Comparison of ENCODE assay signal across 8 cellular contexts in the genomic region with DNA sequence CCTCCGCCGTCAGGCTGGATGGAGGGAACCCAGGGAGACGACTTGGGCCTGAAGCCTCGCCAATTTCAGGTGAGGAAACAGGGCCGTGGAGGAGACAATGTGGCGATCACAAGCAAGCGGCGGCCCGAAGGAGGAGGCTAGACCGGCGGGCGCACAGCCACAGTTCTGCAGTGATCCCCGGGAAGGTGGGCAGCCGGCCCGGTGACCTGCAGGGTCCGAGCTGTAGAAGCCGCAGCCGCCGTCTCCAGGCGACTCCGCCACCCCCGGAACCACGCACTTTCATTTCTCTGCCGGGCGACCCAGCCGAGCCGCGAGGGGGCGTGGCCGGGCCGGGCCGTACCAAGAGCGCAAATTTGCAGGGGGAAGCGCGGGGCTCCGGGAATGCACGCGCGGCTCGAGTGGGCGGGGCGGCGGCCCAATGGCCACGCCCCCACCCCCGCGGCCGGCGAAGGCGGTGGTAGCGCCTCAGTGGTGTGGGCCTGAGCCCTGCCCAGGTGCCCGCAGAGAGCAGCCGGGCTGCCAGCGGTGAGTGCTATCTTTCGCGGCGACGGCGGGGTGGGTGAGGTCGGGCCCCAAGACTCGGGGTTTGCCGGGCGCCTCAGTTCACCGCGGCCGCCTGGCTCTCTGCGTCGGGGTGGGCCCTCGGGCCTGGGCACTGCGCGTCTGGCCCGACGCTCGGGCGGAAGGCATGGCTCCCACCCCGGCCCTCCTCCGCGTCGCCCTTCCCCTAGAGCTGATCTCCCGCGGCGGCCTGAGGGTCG. TPM values are rescaled to one million over a fixed set of nuclear protein-coding genes. Genes with fewer than 3 reads are reported as not detected.
DNase-seq lines count a peak whose midpoint lies in the region; ATAC-seq and TF ChIP-seq lines count a peak whose summit lies in the region.

Gene POR (plus strand): TSS at position 501 of the 761 bp plus-strand sequence. CDS start 38,847 bp downstream, outside the sequence.

- TF ChIP-seq CTCF in activated B cell treated with CpG ODN at 0.5 μM for 24 hours (IDR thresholded peaks at IDR 0.05) (no peak), cardiac fibroblast (IDR thresholded peaks at IDR 0.05; ENCODE audit: low read depth, low read length) (no peak), spleen (IDR thresholded peaks at IDR 0.05 in 8 of 11, conservative IDR thresholded peaks at IDR 0.05 in 3 of 11) (peak in 6 of 11 experiments; percentile 13 to 49 (median 36))

- intact Hi-C loops in activated B cell treated with CpG ODN at 0.5 μM for 24 hours (cut with micrococcal nuclease) (loop anchor here (1.0 to 10.0 kb wide), 7 partner anchors 36 to 1740 kb away; partner anchors contain the start of genes EIF4H, MDH2, RHBDD2 and TMEM120A), spleen (cut with DNase I; ENCODE audit: low total_unique reads) (no loop called here)

- H3K27me3 ChIP-seq in spleen (replicated peaks in 1 of 7), result no peaks in the 10 kb centered on the region

- H3K9me3 Mint-ChIP-seq in activated B cell treated with CpG ODN at 0.5 μM for 24 hours, result no peaks in the 10 kb centered on the region

- WGBS in spleen, 5 donors, result 0 to 2% (median 0%) methylated on average over 21 to 82 of the region's 82 CpGs

- peaks cover 0 to 4% (median 0%) of the 10 kb centered on the region in 6 donors for H3K36me3 ChIP-seq in spleen

- DNase-seq in AG08395 (ENCODE audit: low spot score) (peak; percentile 97), NCI-H2227 treated with DMSO at 0.1 percent for 48 hours (lab: John Stamatoyannopoulos, UW) (peak; percentile 94), activated B cell treated with CpG ODN at 0.5 μM for 24 hours (peak; percentile 100), cardiac fibroblast (ENCODE audit: low read depth in 2 of 2) (peak; percentile 90 to 97), inferior parietal cortex (ENCODE audit: extremely low spot score) (peak; percentile 96), spleen (peak; percentile 99)

- no peaks in the 10 kb centered on the region for H3K27me3 Mint-ChIP-seq in activated B cell treated with CpG ODN at 0.5 μM for 24 hours

- POLR2A ChIA-PET in activated B cell treated with CpG ODN at 0.5 μM for 24 hours (lab: Charles Lee), result interaction anchor here (0.5 to 4.3 kb wide), 17 partner anchors 10 to 404 kb away, joined by 3 to 38 read pairs (median 5); partner anchors contain the start of genes MDH2, RHBDD2 and STYXL1

- peak within 1 kb of the TSS; percentile 94 for H3K27ac Mint-ChIP-seq in activated B cell treated with CpG ODN at 0.5 μM for 24 hours

- ATAC-seq in GM18909 (IDR thresholded peaks at IDR 0.05; ENCODE audit: poor library complexity, unreplicated experiment) (peak; percentile 96), HG03159 (IDR thresholded peaks at IDR 0.05; ENCODE audit: unreplicated experiment) (peak; percentile 89), activated B cell treated with CpG ODN at 0.5 μM for 24 hours (ENCODE audit: low read depth) (peak; percentile 94)

- peaks cover 5% of the 10 kb centered on the region for H3K36me3 Mint-ChIP-seq in activated B cell treated with CpG ODN at 0.5 μM for 24 hours (ENCODE audit: low read depth)

- H3K4me1 Mint-ChIP-seq in activated B cell treated with CpG ODN at 0.5 μM for 24 hours, result peaks cover 33% of the 10 kb centered on the region

- H3K27ac ChIP-seq in spleen, result peak within 1 kb of the TSS; percentile 85 to 98 (median 93)

- H3K4me3 ChIP-seq in cardiac fibroblast (replicated peaks in 1 of 2; ENCODE audit: low read depth in 2 of 2, low read length in 2 of 2), result peak within 1 kb of the TSS; percentile 98 to 100
- peak within 1 kb of the TSS; percentile 74 to 99 (median 86) for H3K4me3 ChIP-seq in spleen

- no peaks in the 10 kb centered on the region for H3K9me3 ChIP-seq in spleen

- peak; percentile 96 to 99 (median 98) for TF ChIP-seq POLR2A in spleen (IDR thresholded peaks at IDR 0.05)

- peak within 1 kb of the TSS; percentile 90 for H3K4me3 Mint-ChIP-seq in activated B cell treated with CpG ODN at 0.5 μM for 24 hours

- H3K4me1 ChIP-seq in spleen, result peaks cover 14 to 57% (median 41%) of the 10 kb centered on the region in 6 donors

- CTCF ChIA-PET in activated B cell treated with CpG ODN at 0.5 μM for 24 hours (lab: Charles Lee), result interaction anchor here (1.1 to 2.0 kb wide), 2 partner anchors 106 to 133 kb away, joined by 3 to 7 read pairs; partner anchors contain the start of genes MDH2 and STYXL1

RNA-seq across cellular contexts. Expression of gene POR, which starts in this region (rescaled TPM):
- total RNA-seq in activated B cell treated with CpG ODN at 0.5 μM for 24 hours, result 63.5 and 66.8 TPM in 2 replicates
- total RNA-seq in spleen, result 100 to 1,000 TPM; 103 to 170 (median 139) TPM
- 10 to 100 TPM; 49.1 to 83.0 (median 61.4) TPM for polyA plus RNA-seq in spleen

Comparison
In these comparisons a context has a peak if more than half of its experiments do, and no peak if none do; other contexts are left out.
1. Peak in every context shown above with its lines: DNase-seq, ATAC-seq, H3K4me3 ChIP-seq and H3K27ac ChIP-seq.
2. CTCF ChIP-seq: peak in spleen (6 of 11); none in activated B cell treated with CpG ODN at 0.5 μM for 24 hours (single experiment) and cardiac fibroblast (single experiment).